ENCODE assay signal across 16 cellular contexts in genomic region chr1:29675481-29676263, GRCh38.
DNase-seq lines count a peak whose midpoint lies in the region; ATAC-seq and TF ChIP-seq lines count a peak whose summit lies in the region.
"Had no signal": no experiment of that assay in that cellular context is flagged by ENCODE, and none has a peak within 500 bp of the region (broad histone marks: within the 10 kb centered on the region; RNA-seq: fewer than 3 reads in every experiment).

No MANE protein-coding gene starts in this region.

- H2AFZ ChIP-seq in H9 (ENCODE audit: low read length): no peak overlapping the region

- H3K27me3 Mint-ChIP-seq in H9 (ENCODE audit: low read depth) (peaks cover 1% of the 10 kb centered on the region), osteocyte (ENCODE audit: unreplicated experiment) (no peaks in the 10 kb centered on the region)
- H3K27me3 Mint-ChIP-seq: CD4-positive, CD25-positive, alpha-beta regulatory T cell had no signal

- H3K9ac ChIP-seq in H9 (ENCODE audit: extremely low read depth, insufficient read length, low read length): no peak overlapping the region

- no peak overlapping the region for H2BK15ac ChIP-seq in H9 (ENCODE audit: low read depth, low read length)

- H2AK5ac ChIP-seq in H9 (ENCODE audit: insufficient read length, low read length): no peak overlapping the region

- H3K79me1 ChIP-seq in H9 (ENCODE audit: insufficient read depth, low read depth, low read length, poor library complexity, severe bottlenecking): no peaks in the 10 kb centered on the region

- H3K27me3 ChIP-seq in H9 (ENCODE audit: insufficient read depth, low read length): no peaks in the 10 kb centered on the region
- H3K27me3 ChIP-seq: foreskin keratinocyte had no signal

- H3K4me1 Mint-ChIP-seq in H9 (peaks cover 18 to 21% of the 10 kb centered on the region in 2 experiments), osteocyte (ENCODE audit: unreplicated experiment) (no peaks in the 10 kb centered on the region)

- no peak overlapping the region for H3T11ph ChIP-seq in H9 (ENCODE audit: low read length)

- DNase-seq in H9: peak; percentile 22
- DNase-seq in activated CD8-positive, alpha-beta memory T cell treated with anti-CD3 and anti-CD28 coated beads, Interleukin-2, amount 50 U/mL, for 48 hours: peak; percentile 30
- no peak for DNase-seq in left ventricle myocardium superior
- peak; percentile 42 for DNase-seq in osteocyte (ENCODE audit: extremely low spot score, unreplicated experiment)
- DNase-seq in GM10248 (ENCODE audit: extremely low spot score): no peak
- no peak for DNase-seq in NCI-H1417 (lab: John Stamatoyannopoulos, UW)
- DNase-seq: activated T-cell treated with anti-CD3 and anti-CD28 coated beads, Interleukin-2, amount 50 U/mL, for 4 hours; amniotic stem cell; CD4-positive, CD25-positive, alpha-beta regulatory T cell; foreskin keratinocyte; GDM1; midbrain; stimulated activated CD4-positive, alpha-beta T cell treated with anti-CD3 and anti-CD28 coated beads, Interleukin-2, amount 100 ng/mL, for 48 hours had no signal

- H3K14ac ChIP-seq in H9 (ENCODE audit: insufficient read depth, low read length): no peak overlapping the region

- H4K8ac ChIP-seq in H9 (replicated peaks; ENCODE audit: insufficient read length, low read depth, low read length): no peak overlapping the region

- no peak for TF ChIP-seq CTCF in H9 (conservative IDR thresholded peaks at IDR 0.05)
- no peak for TF ChIP-seq CTCF in osteocyte (IDR thresholded peaks at IDR 0.05)
- TF ChIP-seq CTCF in GM10248 (IDR thresholded peaks at IDR 0.05; ENCODE audit: control extremely low read depth, extremely low read depth, low read depth, missing control alignments): no peak

- no peak overlapping the region for H3K27ac ChIP-seq in H9 (ENCODE audit: insufficient read length, low read depth, low read length)
- H3K27ac ChIP-seq: foreskin keratinocyte had no signal

- no peak overlapping the region for H2BK5ac ChIP-seq in H9 (ENCODE audit: insufficient read length, low read length)

- H3K27ac Mint-ChIP-seq in H9: no peak overlapping the region
- no peak overlapping the region for H3K27ac Mint-ChIP-seq in osteocyte (ENCODE audit: unreplicated experiment)

- no peak overlapping the region for H3K4ac ChIP-seq in H9 (ENCODE audit: low read depth, low read length)

- H2BK12ac ChIP-seq in H9 (ENCODE audit: insufficient read length, low read depth, low read length): no peak overlapping the region

- no peak overlapping the region for H3K18ac ChIP-seq in H9 (ENCODE audit: insufficient read length, low read depth, low read length)

- H3K79me2 ChIP-seq in H9 (ENCODE audit: insufficient read depth, low read length): no peaks in the 10 kb centered on the region

- no peak overlapping the region for H2BK20ac ChIP-seq in H9 (ENCODE audit: low read depth, low read length, poor library complexity, severe bottlenecking)

- peaks cover 0 to 3% of the 10 kb centered on the region in 2 experiments; a peak in 2 of 5 replicates for H3K9me3 Mint-ChIP-seq in H9
- no peaks in the 10 kb centered on the region for H3K9me3 Mint-ChIP-seq in osteocyte (ENCODE audit: unreplicated experiment)
- H3K9me3 Mint-ChIP-seq: activated T-cell treated with anti-CD3 and anti-CD28 coated beads, Interleukin-2, amount 50 U/mL, for 4 hours; CD4-positive, CD25-positive, alpha-beta regulatory T cell had no signal

- intact Hi-C loops in left ventricle myocardium superior (cut with micrococcal nuclease): no loop called here

- POLR2A ChIA-PET in GM10248 (lab: Yijun Ruan, JAX): no interaction called here

- H3K9me3 ChIP-seq in H9 (ENCODE audit: control insufficient read depth, low read depth, low read length): no peaks in the 10 kb centered on the region

- ATAC-seq in left ventricle myocardium superior (peak; percentile 89), GM19023 (IDR thresholded peaks at IDR 0.05; ENCODE audit: unreplicated experiment) (no peak)
- ATAC-seq: activated CD4-positive, CD25-positive, alpha-beta regulatory T cell treated with anti-CD3 and anti-CD28 coated beads, Interleukin-2, amount 50 U/mL, for 24 hours; activated T-cell treated with anti-CD3 and anti-CD28 coated beads, Interleukin-2, amount 50 U/mL, for 4 hours; foreskin keratinocyte; Panc1 had no signal

- H3K36me3 Mint-ChIP-seq in H9 (ENCODE audit: insufficient read depth in 1 of 3, low read depth in 3 of 3) (no peaks in the 10 kb centered on the region; a peak in 1 of 7 replicates), osteocyte (ENCODE audit: unreplicated experiment) (no peaks in the 10 kb centered on the region)
- H3K36me3 Mint-ChIP-seq: CD4-positive, CD25-positive, alpha-beta regulatory T cell had no signal

- H3K23ac ChIP-seq in H9 (ENCODE audit: insufficient read length, low read depth, low read length): no peak overlapping the region

- H3K56ac ChIP-seq in H9 (ENCODE audit: insufficient read length, low read depth, low read length): no peak overlapping the region

- H4K20me1 ChIP-seq in H9 (ENCODE audit: control insufficient read depth, insufficient read depth, insufficient read length): no peaks in the 10 kb centered on the region

- H3K4me2 ChIP-seq in H9 (ENCODE audit: insufficient read depth, insufficient read length, low read length): no peak overlapping the region

- H3K23me2 ChIP-seq in H9 (ENCODE audit: insufficient read length, low read depth, low read length, poor library complexity, severe bottlenecking): no peaks in the 10 kb centered on the region

- H3K4me1 ChIP-seq in H9 (ENCODE audit: insufficient read depth, low read length): no peaks in the 10 kb centered on the region

- CTCF ChIA-PET in GM10248 (lab: Yijun Ruan, JAX): no interaction called here

- no peak overlapping the region for H3K4me3 Mint-ChIP-seq in H9
- no peak overlapping the region for H3K4me3 Mint-ChIP-seq in osteocyte (ENCODE audit: unreplicated experiment)
- H3K4me3 Mint-ChIP-seq: activated T-cell treated with anti-CD3 and anti-CD28 coated beads, Interleukin-2, amount 50 U/mL, for 4 hours; CD4-positive, CD25-positive, alpha-beta regulatory T cell had no signal

- no CpG with 5 or more reads among the region's 12 CpGs for WGBS in H9 (ENCODE audit: extremely low coverage, insufficient read length, low lambda C conversion rate)

- H4K91ac ChIP-seq in H9 (ENCODE audit: insufficient read length, low read depth, low read length): no peak overlapping the region

- no peak overlapping the region for H2BK120ac ChIP-seq in H9 (ENCODE audit: low read depth, low read length, poor library complexity, severe bottlenecking)

- no peak overlapping the region for H4K5ac ChIP-seq in H9 (ENCODE audit: insufficient read length, low read depth, low read length)

Comparison
In these comparisons a context has a peak if more than half of its experiments do, and no peak if none do; other contexts are left out.
1. DNase-seq: peak in H9 (single experiment), activated CD8-positive, alpha-beta memory T cell treated with anti-CD3 and anti-CD28 coated beads, Interleukin-2, amount 50 U/mL, for 48 hours (single experiment) and osteocyte (single experiment); none in left ventricle myocardium superior (single experiment), GM10248 (single experiment) and NCI-H1417 (0 of 3).